Comparison of ENCODE assay signal across 13 cellular contexts in the genomic region with DNA sequence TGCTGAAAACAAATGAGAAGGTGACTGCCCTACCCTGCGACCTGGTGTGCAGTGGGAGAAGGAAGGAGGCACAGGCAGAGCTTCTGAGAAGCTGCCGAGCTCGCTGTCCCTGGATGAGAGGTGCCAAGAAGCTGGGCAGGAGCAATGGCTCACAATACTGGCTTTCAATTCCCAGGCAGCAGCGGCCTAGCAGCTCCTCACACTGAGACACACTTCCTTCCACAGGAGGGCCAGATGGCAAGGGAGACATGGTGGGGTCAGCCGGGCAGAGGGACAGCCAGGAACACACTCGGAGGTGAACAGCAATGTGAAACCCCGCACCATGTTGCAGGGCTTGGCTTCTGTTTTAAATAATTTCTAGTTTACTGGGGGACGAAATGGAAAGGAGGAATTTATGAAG.
DNase-seq lines count a peak whose midpoint lies in the region; TF ChIP-seq lines count a peak whose summit lies in the region.
"Had no signal": no experiment of that assay in that cellular context is flagged by ENCODE, and none has a peak within 500 bp of the region (broad histone marks: within the 10 kb centered on the region; RNA-seq: fewer than 3 reads in every experiment).

No MANE protein-coding gene starts in this region.

- H3K4me1 ChIP-seq in ovary (ENCODE audit: insufficient read depth): no peaks in the 10 kb centered on the region
- H3K4me1 ChIP-seq: BE2C had no signal

- no peak for TF ChIP-seq POLR2A in ovary (IDR thresholded peaks at IDR 0.05)

- 70 to 81% (median 71%) methylated on average over 8 of the region's 8 CpGs for WGBS in ovary, 3 donors

- no peaks in the 10 kb centered on the region; the same call in 1 of the 2 replicates for H3K27me3 ChIP-seq in MG63
- no peaks in the 10 kb centered on the region for H3K27me3 ChIP-seq in ovary
- H3K27me3 ChIP-seq: BE2C had no signal

- H3K36me3 ChIP-seq in MG63 (no peaks in the 10 kb centered on the region), ovary (no peaks in the 10 kb centered on the region)
- H3K36me3 ChIP-seq: BE2C had no signal

- H3K27ac ChIP-seq in ovary: no peak overlapping the region
- H3K27ac ChIP-seq: C4-2B had no signal

- no peak for TF ChIP-seq CTCF in ovary (IDR thresholded peaks at IDR 0.05)

- TF ChIP-seq EP300 in ovary (IDR thresholded peaks at IDR 0.05): no peak

- H3K4me3 ChIP-seq in MG63 (no peak overlapping the region), ovary (no peak overlapping the region)
- H3K4me3 ChIP-seq: GM12878 had no signal

- no peaks in the 10 kb centered on the region for H3K9me3 ChIP-seq in MG63
- H3K9me3 ChIP-seq in ovary: no peaks in the 10 kb centered on the region
- H3K9me3 ChIP-seq: BE2C had no signal

- peak; percentile 42 for DNase-seq in NCI-H146 (lab: John Stamatoyannopoulos, UW)
- DNase-seq in NCI-H146 treated with DMSO at 0.1 percent for 48 hours (lab: John Stamatoyannopoulos, UW; ENCODE audit: unreplicated experiment): no peak
- DNase-seq in MG63: peak; percentile 2
- peak; percentile 15 to 65 for DNase-seq in cerebellar nuclear complex (lab: John Stamatoyannopoulos, UW)
- DNase-seq in ovary: no peak
- no peak for DNase-seq in AG08396 (ENCODE audit: low spot score)
- no peak for DNase-seq in GDM1 (lab: John Stamatoyannopoulos, UW)
- DNase-seq: ACHN; BE2C; CD4-positive, alpha-beta memory T cell; DMS53 had no signal

- intact Hi-C loops in ovary (cut with DNase I): no loop called here

Comparison
In these comparisons a context has a peak if more than half of its experiments do, and no peak if none do; other contexts are left out.
1. DNase-seq: peak in NCI-H146 (single experiment), MG63 (single experiment) and cerebellar nuclear complex (2 of 2); none in NCI-H146 treated with DMSO at 0.1 percent for 48 hours (single experiment), ovary (0 of 5), AG08396 (single experiment) and GDM1 (single experiment).